ENCODE assay signal across 1 cellular context in the genomic region with DNA sequence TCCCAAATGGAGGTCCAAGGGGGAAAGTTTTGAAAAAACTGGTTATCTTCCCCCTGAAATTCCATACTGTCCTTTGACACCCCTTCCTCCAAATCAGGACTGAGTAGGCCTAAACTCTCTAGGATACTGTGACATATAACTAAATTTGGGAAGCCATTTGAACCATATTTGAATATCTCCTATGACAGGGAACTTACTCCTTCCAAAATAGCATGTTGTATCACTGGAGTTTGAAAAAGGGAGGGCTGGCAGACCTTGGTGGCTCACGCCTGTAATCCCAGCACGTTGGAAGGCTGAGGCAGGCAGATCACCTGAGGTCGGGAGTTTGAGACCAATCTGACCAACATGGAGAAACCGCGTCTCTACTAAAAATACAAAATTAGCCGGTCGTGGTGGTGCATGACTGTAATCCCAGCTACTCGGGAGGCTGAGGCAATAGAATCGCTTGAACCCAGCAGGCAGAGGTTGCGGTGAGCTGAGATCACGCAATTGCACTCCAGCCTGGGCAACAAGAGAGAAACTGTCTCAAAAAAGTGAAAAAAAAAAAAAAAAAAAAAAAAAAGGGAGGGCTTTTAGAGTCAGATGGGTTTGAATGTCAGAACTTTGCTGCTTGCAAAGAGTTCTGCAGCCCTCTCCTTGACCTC.
TF ChIP-seq lines count a peak whose summit lies in the region.

No MANE protein-coding gene starts in this region.

TF ChIP-seq in endothelial cell of umbilical vein, 7 proteins besides CTCF, POLR2A, EP300 and RAD21:
- TF ChIP-seq JUN (IDR thresholded peaks at IDR 0.05; ENCODE audit: borderline replicate concordance, insufficient read depth, insufficient read length, low read depth) (no peak), MAX (IDR thresholded peaks at IDR 0.05; ENCODE audit: insufficient read depth, insufficient read length) (no peak), EZH2 (IDR thresholded peaks at IDR 0.05; ENCODE audit: borderline replicate concordance, low read depth, low read length, severe bottlenecking) (no peak), POLR2AphosphoS5 (IDR thresholded peaks at IDR 0.05; ENCODE audit: insufficient read depth, low read depth, low read length) (no peak)
